Comparison of ENCODE assay signal across 1 cellular context in genomic region chr10:59175538-59176240, GRCh38.
TF ChIP-seq lines count a peak whose summit lies in the region.

No MANE protein-coding gene starts in this region.

TF ChIP-seq in HepG2, 621 proteins besides CTCF, POLR2A, EP300 and RAD21 (continued from another document and continues in another):
- no peak for TF ChIP-seq USF2 (IDR thresholded peaks at IDR 0.05; ENCODE audit: low read depth, low read length)
- no peak for TF ChIP-seq USF2 (CRISPR knock-in tag; IDR thresholded peaks at IDR 0.05; ENCODE audit: borderline replicate concordance)
- TF ChIP-seq HOXD1 (CRISPR knock-in tag; IDR thresholded peaks at IDR 0.05) = no peak
- TF ChIP-seq, protein P1, sequence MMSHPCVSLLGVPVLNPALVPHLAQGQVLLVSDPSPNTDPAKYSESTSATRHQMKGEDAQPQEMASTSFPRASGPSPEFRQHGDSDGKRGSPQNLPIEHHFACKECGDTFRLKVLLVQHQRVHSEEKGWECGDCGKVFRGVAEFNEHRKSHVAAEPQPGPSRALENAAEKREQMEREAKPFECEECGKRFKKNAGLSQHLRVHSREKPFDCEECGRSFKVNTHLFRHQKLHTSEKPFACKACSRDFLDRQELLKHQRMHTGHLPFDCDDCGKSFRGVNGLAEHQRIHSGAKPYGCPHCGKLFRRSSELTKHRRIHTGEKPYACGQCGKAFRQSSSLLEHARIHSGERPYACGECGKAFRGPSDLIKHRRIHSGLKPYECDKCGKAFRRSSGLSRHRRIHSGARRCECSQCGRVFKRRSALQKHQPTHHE (CRISPR knock-in tag; IDR thresholded peaks at IDR 0.05; ENCODE audit: borderline replicate concordance) = no peak
- TF ChIP-seq RXRA (CRISPR knock-in tag; IDR thresholded peaks at IDR 0.05) = peak; percentile 69; the same call in 1 of the 2 replicates
- TF ChIP-seq ZNF775 (CRISPR knock-in tag; IDR thresholded peaks at IDR 0.05; ENCODE audit: borderline replicate concordance) = no peak
- 0 out of 2 replicates have a peak, but pooled peaks have one; percentile 3 for TF ChIP-seq KLF9 (CRISPR knock-in tag; IDR thresholded peaks at IDR 0.05; ENCODE audit: low read depth)
- TF ChIP-seq HOXA3 (CRISPR knock-in tag; IDR thresholded peaks at IDR 0.05) = no peak
- TF ChIP-seq, protein P2, sequence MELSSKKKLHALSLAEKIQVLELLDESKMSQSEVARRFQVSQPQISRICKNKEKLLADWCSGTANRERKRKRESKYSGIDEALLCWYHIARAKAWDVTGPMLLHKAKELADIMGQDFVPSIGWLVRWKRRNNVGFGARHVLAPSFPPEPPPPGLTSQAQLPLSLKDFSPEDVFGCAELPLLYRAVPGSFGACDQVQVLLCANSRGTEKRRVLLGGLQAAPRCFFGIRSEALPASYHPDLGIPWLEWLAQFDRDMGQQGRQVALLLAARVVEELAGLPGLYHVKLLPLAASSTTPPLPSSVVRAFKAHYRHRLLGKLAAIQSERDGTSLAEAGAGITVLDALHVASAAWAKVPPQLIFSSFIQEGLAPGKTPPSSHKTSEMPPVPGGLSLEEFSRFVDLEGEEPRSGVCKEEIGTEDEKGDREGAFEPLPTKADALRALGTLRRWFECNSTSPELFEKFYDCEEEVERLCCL (CRISPR knock-in tag; IDR thresholded peaks at IDR 0.05; ENCODE audit: borderline replicate concordance) = peak; percentile 84; the same call in 1 of the 2 replicates
- 0 out of 2 replicates have a peak, but pooled peaks have one; percentile 41 for TF ChIP-seq DNMT3B (CRISPR knock-in tag; conservative IDR thresholded peaks at IDR 0.05)
- TF ChIP-seq, protein P3, sequence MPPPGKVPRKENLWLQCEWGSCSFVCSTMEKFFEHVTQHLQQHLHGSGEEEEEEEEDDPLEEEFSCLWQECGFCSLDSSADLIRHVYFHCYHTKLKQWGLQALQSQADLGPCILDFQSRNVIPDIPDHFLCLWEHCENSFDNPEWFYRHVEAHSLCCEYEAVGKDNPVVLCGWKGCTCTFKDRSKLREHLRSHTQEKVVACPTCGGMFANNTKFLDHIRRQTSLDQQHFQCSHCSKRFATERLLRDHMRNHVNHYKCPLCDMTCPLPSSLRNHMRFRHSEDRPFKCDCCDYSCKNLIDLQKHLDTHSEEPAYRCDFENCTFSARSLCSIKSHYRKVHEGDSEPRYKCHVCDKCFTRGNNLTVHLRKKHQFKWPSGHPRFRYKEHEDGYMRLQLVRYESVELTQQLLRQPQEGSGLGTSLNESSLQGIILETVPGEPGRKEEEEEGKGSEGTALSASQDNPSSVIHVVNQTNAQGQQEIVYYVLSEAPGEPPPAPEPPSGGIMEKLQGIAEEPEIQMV (CRISPR knock-in tag; IDR thresholded peaks at IDR 0.05; ENCODE audit: low read depth) = peak; percentile 13; the same call in 1 of the 2 replicates
- no peak for TF ChIP-seq NR0B2 (CRISPR knock-in tag; IDR thresholded peaks at IDR 0.05)
- TF ChIP-seq ZNF34 (CRISPR knock-in tag; IDR thresholded peaks at IDR 0.05; ENCODE audit: borderline replicate concordance) = no peak
- TF ChIP-seq U2AF1 (optimal IDR thresholded peaks at IDR 0.05; ENCODE audit: low read depth, low read length) = peak; percentile 46
- TF ChIP-seq HDAC6 (IDR thresholded peaks at IDR 0.05; ENCODE audit: low read depth, low read length) = no peak
- no peak for TF ChIP-seq NFIB (CRISPR knock-in tag; IDR thresholded peaks at IDR 0.05; ENCODE audit: borderline replicate concordance)
- TF ChIP-seq ZNF547 (CRISPR knock-in tag; IDR thresholded peaks at IDR 0.05) = no peak
- TF ChIP-seq ATM (IDR thresholded peaks at IDR 0.05; ENCODE audit: borderline replicate concordance) = no peak
- TF ChIP-seq ZMAT3 (CRISPR knock-in tag; conservative IDR thresholded peaks at IDR 0.05) = no peak
- TF ChIP-seq KDM5A (IDR thresholded peaks at IDR 0.05; ENCODE audit: borderline replicate concordance, low read length) = no peak
- no peak for TF ChIP-seq BHLHE40 (IDR thresholded peaks at IDR 0.05; ENCODE audit: low read length)
- TF ChIP-seq ZNF512B (CRISPR knock-in tag; IDR thresholded peaks at IDR 0.05; ENCODE audit: borderline replicate concordance) = peak; percentile 80; the same call in 1 of the 2 replicates
- TF ChIP-seq, protein P4, sequence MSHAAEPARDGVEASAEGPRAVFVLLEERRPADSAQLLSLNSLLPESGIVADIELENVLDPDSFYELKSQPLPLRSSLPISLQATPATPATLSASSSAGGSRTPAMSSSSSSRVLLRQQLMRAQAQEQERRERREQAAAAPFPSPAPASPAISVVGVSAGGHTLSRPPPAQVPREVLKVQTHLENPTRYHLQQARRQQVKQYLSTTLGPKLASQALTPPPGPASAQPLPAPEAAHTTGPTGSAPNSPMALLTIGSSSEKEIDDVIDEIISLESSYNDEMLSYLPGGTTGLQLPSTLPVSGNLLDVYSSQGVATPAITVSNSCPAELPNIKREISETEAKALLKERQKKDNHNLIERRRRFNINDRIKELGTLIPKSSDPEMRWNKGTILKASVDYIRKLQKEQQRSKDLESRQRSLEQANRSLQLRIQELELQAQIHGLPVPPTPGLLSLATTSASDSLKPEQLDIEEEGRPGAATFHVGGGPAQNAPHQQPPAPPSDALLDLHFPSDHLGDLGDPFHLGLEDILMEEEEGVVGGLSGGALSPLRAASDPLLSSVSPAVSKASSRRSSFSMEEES (CRISPR knock-in tag; IDR thresholded peaks at IDR 0.05) = no peak
- peak; percentile 23 for TF ChIP-seq ETV5 (CRISPR knock-in tag; IDR thresholded peaks at IDR 0.05; ENCODE audit: borderline replicate concordance)
- TF ChIP-seq ZNF510 (CRISPR knock-in tag; IDR thresholded peaks at IDR 0.05; ENCODE audit: low read depth) = no peak
- TF ChIP-seq, protein P5, sequence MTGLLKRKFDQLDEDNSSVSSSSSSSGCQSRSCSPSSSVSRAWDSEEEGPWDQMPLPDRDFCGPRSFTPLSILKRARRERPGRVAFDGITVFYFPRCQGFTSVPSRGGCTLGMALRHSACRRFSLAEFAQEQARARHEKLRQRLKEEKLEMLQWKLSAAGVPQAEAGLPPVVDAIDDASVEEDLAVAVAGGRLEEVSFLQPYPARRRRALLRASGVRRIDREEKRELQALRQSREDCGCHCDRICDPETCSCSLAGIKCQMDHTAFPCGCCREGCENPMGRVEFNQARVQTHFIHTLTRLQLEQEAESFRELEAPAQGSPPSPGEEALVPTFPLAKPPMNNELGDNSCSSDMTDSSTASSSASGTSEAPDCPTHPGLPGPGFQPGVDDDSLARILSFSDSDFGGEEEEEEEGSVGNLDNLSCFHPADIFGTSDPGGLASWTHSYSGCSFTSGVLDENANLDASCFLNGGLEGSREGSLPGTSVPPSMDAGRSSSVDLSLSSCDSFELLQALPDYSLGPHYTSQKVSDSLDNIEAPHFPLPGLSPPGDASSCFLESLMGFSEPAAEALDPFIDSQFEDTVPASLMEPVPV (CRISPR knock-in tag; IDR thresholded peaks at IDR 0.05) = peak; percentile 16; the same call in 1 of the 2 replicates
- TF ChIP-seq, protein P6, sequence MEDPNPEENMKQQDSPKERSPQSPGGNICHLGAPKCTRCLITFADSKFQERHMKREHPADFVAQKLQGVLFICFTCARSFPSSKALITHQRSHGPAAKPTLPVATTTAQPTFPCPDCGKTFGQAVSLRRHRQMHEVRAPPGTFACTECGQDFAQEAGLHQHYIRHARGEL (CRISPR knock-in tag; IDR thresholded peaks at IDR 0.05) = no peak
- TF ChIP-seq POGZ (CRISPR knock-in tag; IDR thresholded peaks at IDR 0.05) = no peak
- TF ChIP-seq, protein P7, sequence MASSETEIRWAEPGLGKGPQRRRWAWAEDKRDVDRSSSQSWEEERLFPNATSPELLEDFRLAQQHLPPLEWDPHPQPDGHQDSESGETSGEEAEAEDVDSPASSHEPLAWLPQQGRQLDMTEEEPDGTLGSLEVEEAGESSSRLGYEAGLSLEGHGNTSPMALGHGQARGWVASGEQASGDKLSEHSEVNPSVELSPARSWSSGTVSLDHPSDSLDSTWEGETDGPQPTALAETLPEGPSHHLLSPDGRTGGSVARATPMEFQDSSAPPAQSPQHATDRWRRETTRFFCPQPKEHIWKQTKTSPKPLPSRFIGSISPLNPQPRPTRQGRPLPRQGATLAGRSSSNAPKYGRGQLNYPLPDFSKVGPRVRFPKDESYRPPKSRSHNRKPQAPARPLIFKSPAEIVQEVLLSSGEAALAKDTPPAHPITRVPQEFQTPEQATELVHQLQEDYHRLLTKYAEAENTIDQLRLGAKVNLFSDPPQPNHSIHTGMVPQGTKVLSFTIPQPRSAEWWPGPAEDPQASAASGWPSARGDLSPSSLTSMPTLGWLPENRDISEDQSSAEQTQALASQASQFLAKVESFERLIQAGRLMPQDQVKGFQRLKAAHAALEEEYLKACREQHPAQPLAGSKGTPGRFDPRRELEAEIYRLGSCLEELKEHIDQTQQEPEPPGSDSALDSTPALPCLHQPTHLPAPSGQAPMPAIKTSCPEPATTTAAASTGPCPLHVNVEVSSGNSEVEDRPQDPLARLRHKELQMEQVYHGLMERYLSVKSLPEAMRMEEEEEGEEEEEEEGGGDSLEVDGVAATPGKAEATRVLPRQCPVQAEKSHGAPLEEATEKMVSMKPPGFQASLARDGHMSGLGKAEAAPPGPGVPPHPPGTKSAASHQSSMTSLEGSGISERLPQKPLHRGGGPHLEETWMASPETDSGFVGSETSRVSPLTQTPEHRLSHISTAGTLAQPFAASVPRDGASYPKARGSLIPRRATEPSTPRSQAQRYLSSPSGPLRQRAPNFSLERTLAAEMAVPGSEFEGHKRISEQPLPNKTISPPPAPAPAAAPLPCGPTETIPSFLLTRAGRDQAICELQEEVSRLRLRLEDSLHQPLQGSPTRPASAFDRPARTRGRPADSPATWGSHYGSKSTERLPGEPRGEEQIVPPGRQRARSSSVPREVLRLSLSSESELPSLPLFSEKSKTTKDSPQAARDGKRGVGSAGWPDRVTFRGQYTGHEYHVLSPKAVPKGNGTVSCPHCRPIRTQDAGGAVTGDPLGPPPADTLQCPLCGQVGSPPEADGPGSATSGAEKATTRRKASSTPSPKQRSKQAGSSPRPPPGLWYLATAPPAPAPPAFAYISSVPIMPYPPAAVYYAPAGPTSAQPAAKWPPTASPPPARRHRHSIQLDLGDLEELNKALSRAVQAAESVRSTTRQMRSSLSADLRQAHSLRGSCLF (CRISPR knock-in tag; IDR thresholded peaks at IDR 0.05; ENCODE audit: borderline replicate concordance) = no peak
- no peak for TF ChIP-seq CENPBD1 (CRISPR knock-in tag; IDR thresholded peaks at IDR 0.05; ENCODE audit: borderline replicate concordance, low read depth)
- peak; percentile 38; the same call in 1 of the 2 replicates for TF ChIP-seq CCDC6 (CRISPR knock-in tag; IDR thresholded peaks at IDR 0.05)
- no peak for TF ChIP-seq HNF4G (IDR thresholded peaks at IDR 0.05; ENCODE audit: borderline replicate concordance, low read depth, low read length)
- TF ChIP-seq HNF4G (CRISPR knock-in tag; IDR thresholded peaks at IDR 0.05; ENCODE audit: borderline replicate concordance, low read depth) = peak; percentile 59; the same call in 1 of the 2 replicates
- TF ChIP-seq, protein P8, sequence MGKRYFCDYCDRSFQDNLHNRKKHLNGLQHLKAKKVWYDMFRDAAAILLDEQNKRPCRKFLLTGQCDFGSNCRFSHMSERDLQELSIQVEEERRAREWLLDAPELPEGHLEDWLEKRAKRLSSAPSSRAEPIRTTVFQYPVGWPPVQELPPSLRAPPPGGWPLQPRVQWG (CRISPR knock-in tag; IDR thresholded peaks at IDR 0.05; ENCODE audit: borderline replicate concordance, low read depth) = no peak
- no peak; the same call in 1 of the 2 replicates for TF ChIP-seq ZNF691 (CRISPR knock-in tag; IDR thresholded peaks at IDR 0.05; ENCODE audit: borderline replicate concordance, low read depth)
- peak; percentile 87; the same call in 1 of the 2 replicates for TF ChIP-seq MBD4 (IDR thresholded peaks at IDR 0.05; ENCODE audit: borderline replicate concordance, low read length)
- no peak for TF ChIP-seq CBX2 (IDR thresholded peaks at IDR 0.05; ENCODE audit: low read depth, low read length)
- TF ChIP-seq CBX2 (CRISPR knock-in tag; IDR thresholded peaks at IDR 0.05; ENCODE audit: low read depth) = no peak
- 0 out of 2 replicates have a peak, but pooled peaks have one; percentile 53 for TF ChIP-seq ZNF678 (CRISPR knock-in tag; IDR thresholded peaks at IDR 0.05)
